In genomic region chr7:92623544-92623943, GRCh38 we compare ENCODE assay signal across 23 cellular contexts. TPM values are rescaled to one million over a fixed set of nuclear protein-coding genes. Genes with fewer than 3 reads are reported as not detected.
DNase-seq lines count a peak whose midpoint lies in the region; ATAC-seq and TF ChIP-seq lines count a peak whose summit lies in the region.
"Had no signal": no experiment of that assay in that cellular context is flagged by ENCODE, and none has a peak within 500 bp of the region (broad histone marks: within the 10 kb centered on the region; RNA-seq: fewer than 3 reads in every experiment).

No MANE protein-coding gene starts in this region.

- no peak for DNase-seq in T-helper 1 cell
- DNase-seq in COR-L47 (lab: John Stamatoyannopoulos, UW), result peak; percentile 19
- DNase-seq in colonic mucosa, result no peak
- no peak for DNase-seq in stimulated activated CD4-positive, alpha-beta T cell treated with anti-CD3 and anti-CD28 coated beads, Interleukin-2, amount 100 ng/mL, for 48 hours
- no peak for DNase-seq in stimulated activated naive CD4-positive, alpha-beta T cell treated with Interleukin-2 at 50 U/mL for 16 hours (lab: John Stamatoyannopoulos, UW)
- DNase-seq: activated CD4-positive, alpha-beta T cell treated with anti-CD3 and anti-CD28 coated beads, Interleukin-2, amount 50 U/mL, for 1 hour; activated T-cell treated with anti-CD3 and anti-CD28 coated beads, Interleukin-2, amount 50 U/mL, for 4 hours; amniotic stem cell; caudate nucleus; DMS79; foreskin melanocyte; hypothalamus; kidney glomerular epithelial cell; NCI-H446 treated with DMSO at 0.1 percent for 48 hours; stimulated activated CD4-positive, alpha-beta T cell treated with anti-CD3 and anti-CD28 coated beads, Interleukin-4, amount 100 ng/mL, for 1 hour; substantia nigra had no signal

- H3K4me1 ChIP-seq in OCI-LY3 (ENCODE audit: low read length) (peaks cover 44% of the 10 kb centered on the region), colonic mucosa (no peaks in the 10 kb centered on the region)
- H3K4me1 ChIP-seq: neural progenitor cell had no signal

- no peak overlapping the region for H3K4me2 ChIP-seq in OCI-LY3 (ENCODE audit: low read length)
- H3K4me2 ChIP-seq: neural progenitor cell had no signal

- no peak overlapping the region for H2AFZ ChIP-seq in OCI-LY3 (ENCODE audit: low read depth, low read length)
- H2AFZ ChIP-seq: neural progenitor cell had no signal

- H3K27ac ChIP-seq in OCI-LY3 (ENCODE audit: low read length) (peak overlapping the region; percentile 97; the same call in 1 of the 2 replicates), colonic mucosa (peak overlapping the region; percentile 10)
- H3K27ac ChIP-seq: neural progenitor cell, skin epidermis had no signal

- intact Hi-C loops in colonic mucosa (cut with DNase I), result loop anchor here (5.0 to 10.0 kb wide), 2 partner anchors 74 to 361 kb away; no protein-coding TSS in a partner anchor

- H3K27me3 ChIP-seq in OCI-LY3 (ENCODE audit: low read depth, low read length), result no peaks in the 10 kb centered on the region
- no peaks in the 10 kb centered on the region for H3K27me3 ChIP-seq in colonic mucosa
- H3K27me3 ChIP-seq: neural progenitor cell had no signal

- H3K27ac Mint-ChIP-seq in T-helper 1 cell treated with Interleukin-12 subunit alpha and Interleukin-12 subunit beta and Interleukin-4 antibody, amounts not matched to agents 30 μg/mL and 1 μg/mL, for 36 hours, result peak overlapping the region; percentile 64
- H3K27ac Mint-ChIP-seq: CD14-positive monocyte, neural progenitor cell had no signal

- H4K20me1 ChIP-seq in OCI-LY3 (ENCODE audit: insufficient read depth, low read length), result no peaks in the 10 kb centered on the region

- no peak for ATAC-seq in GM19351 (IDR thresholded peaks at IDR 0.05; ENCODE audit: unreplicated experiment)
- ATAC-seq: activated T-cell treated with anti-CD3 and anti-CD28 coated beads, Interleukin-2, amount 50 U/mL, for 4 hours; Right ventricle myocardium inferior had no signal

- no peaks in the 10 kb centered on the region for H3K27me3 Mint-ChIP-seq in T-helper 1 cell treated with Interleukin-12 subunit alpha and Interleukin-12 subunit beta and Interleukin-4 antibody, amounts not matched to agents 30 μg/mL and 1 μg/mL, for 36 hours (ENCODE audit: low read depth)

- H3K9ac ChIP-seq in OCI-LY3 (ENCODE audit: low read length) (no peak overlapping the region), colonic mucosa (ENCODE audit: low read depth in 2 of 2, low read length in 2 of 2) (no peak overlapping the region)
- H3K9ac ChIP-seq: neural progenitor cell had no signal

- no peak for TF ChIP-seq CTCF in OCI-LY3 (IDR thresholded peaks at IDR 0.05; ENCODE audit: low read depth, low read length)
- TF ChIP-seq CTCF in colonic mucosa (IDR thresholded peaks at IDR 0.05), result no peak

- H3K4me3 Mint-ChIP-seq in T-helper 1 cell treated with Interleukin-12 subunit alpha and Interleukin-12 subunit beta and Interleukin-4 antibody, amounts not matched to agents 30 μg/mL and 1 μg/mL, for 36 hours, result no peak overlapping the region
- H3K4me3 Mint-ChIP-seq: activated T-cell treated with anti-CD3 and anti-CD28 coated beads, Interleukin-2, amount 50 U/mL, for 4 hours; CD14-positive monocyte; neural progenitor cell had no signal

- H3K4me3 ChIP-seq in OCI-LY3 (ENCODE audit: low read length) (no peak overlapping the region), colonic mucosa (no peak overlapping the region)
- H3K4me3 ChIP-seq: neural progenitor cell, skin epidermis had no signal

- peaks cover 23% of the 10 kb centered on the region for H3K79me2 ChIP-seq in OCI-LY3 (ENCODE audit: low read length)

- peaks cover 49% of the 10 kb centered on the region for H3K36me3 Mint-ChIP-seq in T-helper 1 cell treated with Interleukin-12 subunit alpha and Interleukin-12 subunit beta and Interleukin-4 antibody, amounts not matched to agents 30 μg/mL and 1 μg/mL, for 36 hours (ENCODE audit: low read depth)

- H3K9me3 ChIP-seq in OCI-LY3 (ENCODE audit: insufficient read depth, low read length), result peaks cover 9% of the 10 kb centered on the region
- no peaks in the 10 kb centered on the region for H3K9me3 ChIP-seq in colonic mucosa

- H3K4me1 Mint-ChIP-seq in T-helper 1 cell treated with Interleukin-12 subunit alpha and Interleukin-12 subunit beta and Interleukin-4 antibody, amounts not matched to agents 30 μg/mL and 1 μg/mL, for 36 hours (ENCODE audit: low read depth), result peaks cover 46% of the 10 kb centered on the region

- H3K36me3 ChIP-seq in OCI-LY3 (replicated peaks; ENCODE audit: low read depth, low read length) (peaks cover 48% of the 10 kb centered on the region), colonic mucosa (no peaks in the 10 kb centered on the region)
- H3K36me3 ChIP-seq: neural progenitor cell had no signal

- peaks cover 12% of the 10 kb centered on the region for H3K9me3 Mint-ChIP-seq in T-helper 1 cell treated with Interleukin-12 subunit alpha and Interleukin-12 subunit beta and Interleukin-4 antibody, amounts not matched to agents 30 μg/mL and 1 μg/mL, for 36 hours

RNA-seq across cellular contexts. Expression of gene FAM133B, which starts 33.4 kb away (rescaled TPM):
- total RNA-seq in colonic mucosa, result 10 to 100 TPM; 17.2 to 18.2 TPM
